ENCODE assay signal across 18 cellular contexts in genomic region chr6:17673543-17674254, GRCh38. TPM values are rescaled to one million over a fixed set of nuclear protein-coding genes. Genes with fewer than 3 reads are reported as not detected.
DNase-seq lines count a peak whose midpoint lies in the region; ATAC-seq, FAIRE-seq and TF ChIP-seq lines count a peak whose summit lies in the region.
"Had no signal": no experiment of that assay in that cellular context is flagged by ENCODE, and none has a peak within 500 bp of the region (broad histone marks: within the 10 kb centered on the region; RNA-seq: fewer than 3 reads in every experiment).

No MANE protein-coding gene starts in this region.

- BruUV-seq in GM12878 (replicated peaks; lab: Mats Ljungman, UMichigan) (no TSS peak), Caco-2 (replicated peaks; lab: Mats Ljungman, UMichigan) (no TSS peak)

- WGBS in GM12878 (ENCODE audit: insufficient coverage, insufficient replicate concordance, low lambda C conversion rate, missing lambda C conversion rate) = 46% methylated on average over 4 of the region's 4 CpGs

- no peak overlapping the region for H3K9ac ChIP-seq in GM12878 (ENCODE audit: control insufficient read depth, insufficient read depth, low read length)

- FAIRE-seq in GM12878 (lab: Jason Lieb, UNC) = no peak
- FAIRE-seq: D721Med, GM18507, urothelium cell line had no signal

- in situ Hi-C loops in GM12878 (cut with MboI) = no loop called here

- TF ChIP-seq RAD21 in GM12878 (IDR thresholded peaks at IDR 0.05; ENCODE audit: insufficient read depth, low read depth, low read length) = no peak

- ATAC-seq in HG03354 (IDR thresholded peaks at IDR 0.05; ENCODE audit: poor library complexity, severe bottlenecking, unreplicated experiment) (peak; percentile 53), GM12878 (peak; percentile 55)
- ATAC-seq in stimulated activated naive CD8-positive, alpha-beta T cell treated with anti-CD3 and anti-CD28 coated beads, Interleukin-15, Interleukin-2, amounts not matched to agents 100 U/mL and 50 U/mL, for 24 hours = peak; percentile 85
- ATAC-seq: left lung had no signal

- no peak for TF ChIP-seq POLR2A in GM12878 (IDR thresholded peaks at IDR 0.05; ENCODE audit: low read depth, low read length)

- TF ChIP-seq CTCF in GM12878 (IDR thresholded peaks at IDR 0.05 in 2 of 3, conservative IDR thresholded peaks at IDR 0.05 in 1 of 3; ENCODE audit: control insufficient read depth in 2 of 3, extremely low read depth in 1 of 3, insufficient read depth in 1 of 3, low read depth in 3 of 3, low read length in 3 of 3) = no peak
- TF ChIP-seq CTCF in Caco-2 (IDR thresholded peaks at IDR 0.05; ENCODE audit: insufficient read depth in 1 of 2, low read depth in 1 of 2, low read length in 1 of 2, severe bottlenecking in 1 of 2, unreplicated experiment in 1 of 2) = no peak

- POLR2A ChIA-PET in GM12878 (lab: Charles Lee) (no interaction called here), Caco-2 (lab: Charles Lee) (no interaction called here)

- no peaks in the 10 kb centered on the region for H3K9me3 Mint-ChIP-seq in activated naive CD4-positive, alpha-beta T cell treated with anti-CD3 and anti-CD28 coated beads, Interleukin-2, amount 10 ng/mL, durations not matched to agents 7 days and 5 days
- H3K9me3 Mint-ChIP-seq in Caco-2 (ENCODE audit: unreplicated experiment) = no peaks in the 10 kb centered on the region
- H3K9me3 Mint-ChIP-seq: activated naive CD4-positive, alpha-beta T cell treated with anti-CD3 and anti-CD28 coated beads, Interleukin-2, amount 50 U/mL, for 24 hours had no signal

- no peak for TF ChIP-seq EP300 in GM12878 (IDR thresholded peaks at IDR 0.05; ENCODE audit: borderline replicate concordance in 1 of 2, control insufficient read depth in 1 of 2, low read depth in 2 of 2, low read length in 2 of 2)

- H3K4me1 Mint-ChIP-seq in activated naive CD4-positive, alpha-beta T cell treated with anti-CD3 and anti-CD28 coated beads, Interleukin-2, amount 10 ng/mL, durations not matched to agents 7 days and 5 days = peaks cover 17% of the 10 kb centered on the region
- peaks cover 9% of the 10 kb centered on the region for H3K4me1 Mint-ChIP-seq in Caco-2 (ENCODE audit: low read depth, unreplicated experiment)

- no peaks in the 10 kb centered on the region for H3K4me1 ChIP-seq in GM12878 (ENCODE audit: control insufficient read depth, insufficient read depth, low read length)
- no peaks in the 10 kb centered on the region for H3K4me1 ChIP-seq in Caco-2

- no peak overlapping the region for H3K4me2 ChIP-seq in GM12878 (ENCODE audit: control insufficient read depth, insufficient read depth)
- H3K4me2 ChIP-seq: smooth muscle cell had no signal

- CTCF ChIA-PET in activated naive CD4-positive, alpha-beta T cell treated with anti-CD3 and anti-CD28 coated beads, Interleukin-2, amount 10 ng/mL, durations not matched to agents 7 days and 5 days (lab: Charles Lee) = no interaction called here
- CTCF ChIA-PET in GM12878 (lab: Yijun Ruan, JAX) (interaction anchor here (0.8 to 1.4 kb wide), 2 partner anchors 28 to 32 kb away, joined by 3 to 5 read pairs; no protein-coding TSS in a partner anchor), Caco-2 (lab: Charles Lee) (no interaction called here)

- SMC1A ChIA-PET in GM12878 (lab: Charles Lee; ENCODE audit: uncharacterized antibody, unreplicated experiment) = interaction anchor here (1.0 kb wide), 1 partner anchor 29 kb away, joined by 3 read pairs; no protein-coding TSS in a partner anchor

- DNase-seq in activated naive CD4-positive, alpha-beta T cell treated with anti-CD3 and anti-CD28 coated beads, Interleukin-2, amount 10 ng/mL, durations not matched to agents 7 days and 5 days = no peak
- DNase-seq in activated naive CD4-positive, alpha-beta T cell treated with anti-CD3 and anti-CD28 coated beads, Interleukin-2, amount 50 U/mL, for 16 hours = no peak
- DNase-seq in GM12878 (ENCODE audit: low read depth, low spot score) = no peak
- DNase-seq in stimulated activated naive CD8-positive, alpha-beta T cell treated with anti-CD3 and anti-CD28 coated beads, Interleukin-15, Interleukin-2, amounts not matched to agents 100 U/mL and 50 U/mL, for 24 hours = no peak
- no peak for DNase-seq in Caco-2
- DNase-seq in T-helper 9 cell = no peak
- no peak for DNase-seq in C1 segment of cervical spinal cord (lab: John Stamatoyannopoulos, UW)
- DNase-seq: Karpas-422, left lung, NCI-H1436 treated with DMSO at 0.1 percent for 48 hours, stomach, T1000 had no signal

- RAD21 ChIA-PET in GM12878 (lab: Charles Lee; ENCODE audit: unreplicated experiment) = no interaction called here

- H3K36me3 Mint-ChIP-seq in activated naive CD4-positive, alpha-beta T cell treated with anti-CD3 and anti-CD28 coated beads, Interleukin-2, amount 10 ng/mL, durations not matched to agents 7 days and 5 days = peaks cover 47% of the 10 kb centered on the region
- peaks cover 73% of the 10 kb centered on the region for H3K36me3 Mint-ChIP-seq in Caco-2 (ENCODE audit: insufficient read depth, unreplicated experiment)

- no peak overlapping the region for H3K4me3 Mint-ChIP-seq in activated naive CD4-positive, alpha-beta T cell treated with anti-CD3 and anti-CD28 coated beads, Interleukin-2, amount 10 ng/mL, durations not matched to agents 7 days and 5 days
- H3K4me3 Mint-ChIP-seq in Caco-2 (ENCODE audit: unreplicated experiment) = no peak overlapping the region
- H3K4me3 Mint-ChIP-seq: activated naive CD4-positive, alpha-beta T cell treated with anti-CD3 and anti-CD28 coated beads, Interleukin-2, amount 50 U/mL, for 24 hours had no signal

- no peak overlapping the region for H2AFZ ChIP-seq in GM12878 (ENCODE audit: control insufficient read depth, low read depth, low read length)

- H3K4me3 ChIP-seq in GM12878 (no peak overlapping the region), Caco-2 (ENCODE audit: low read depth, low read length) (no peak overlapping the region)
- H3K4me3 ChIP-seq: left lung, smooth muscle cell, stomach had no signal

- H3K27me3 ChIP-seq in GM12878 (replicated peaks in 1 of 2; ENCODE audit: control insufficient read depth in 2 of 2, insufficient read depth in 2 of 2, low read length in 1 of 2) (no peaks in the 10 kb centered on the region), Caco-2 (replicated peaks; ENCODE audit: control insufficient read depth, insufficient read depth, low read length) (no peaks in the 10 kb centered on the region)
- H3K27me3 ChIP-seq: left lung, stomach had no signal

- H3K79me2 ChIP-seq in GM12878 (ENCODE audit: control insufficient read depth, insufficient read depth, low read length) = peaks cover 35% of the 10 kb centered on the region

- peaks cover 8% of the 10 kb centered on the region; the same call in 1 of the 2 replicates for H4K20me1 ChIP-seq in GM12878 (ENCODE audit: control insufficient read depth, insufficient read depth)

- peaks cover 5 to 47% of the 10 kb centered on the region in 2 experiments for H3K36me3 ChIP-seq in GM12878 (ENCODE audit: control insufficient read depth in 2 of 2, insufficient read depth in 2 of 2, low read length in 1 of 2)
- peaks cover 8% of the 10 kb centered on the region for H3K36me3 ChIP-seq in Caco-2 (ENCODE audit: control insufficient read depth, insufficient read depth, low read length)

- no peaks in the 10 kb centered on the region for H3K27me3 Mint-ChIP-seq in activated naive CD4-positive, alpha-beta T cell treated with anti-CD3 and anti-CD28 coated beads, Interleukin-2, amount 10 ng/mL, durations not matched to agents 7 days and 5 days
- no peaks in the 10 kb centered on the region for H3K27me3 Mint-ChIP-seq in Caco-2 (ENCODE audit: insufficient read depth, unreplicated experiment)
- H3K27me3 Mint-ChIP-seq: activated naive CD4-positive, alpha-beta T cell treated with anti-CD3 and anti-CD28 coated beads, Interleukin-2, amount 50 U/mL, for 24 hours had no signal

- H3K9me3 ChIP-seq in GM12878 (replicated peaks; ENCODE audit: control insufficient read depth, insufficient read depth, low read length) (no peaks in the 10 kb centered on the region), Caco-2 (no peaks in the 10 kb centered on the region)
- H3K9me3 ChIP-seq: left lung, stomach had no signal

- intact Hi-C loops in GM12878 (cut with micrococcal nuclease; ENCODE audit: unreplicated experiment) (loop anchor here (5.0 kb wide), 1 partner anchor 36 kb away; no protein-coding TSS in a partner anchor), Caco-2 (cut with micrococcal nuclease; ENCODE audit: unreplicated experiment) (no loop called here)

- no peak overlapping the region for H3K27ac ChIP-seq in GM12878 (ENCODE audit: control insufficient read depth, insufficient read depth)
- H3K27ac ChIP-seq: left lung, stomach had no signal

- H3K27ac Mint-ChIP-seq in activated naive CD4-positive, alpha-beta T cell treated with anti-CD3 and anti-CD28 coated beads, Interleukin-2, amount 10 ng/mL, durations not matched to agents 7 days and 5 days = peak overlapping the region; percentile 55
- no peak overlapping the region for H3K27ac Mint-ChIP-seq in Caco-2 (ENCODE audit: unreplicated experiment)
- H3K27ac Mint-ChIP-seq: activated naive CD4-positive, alpha-beta T cell treated with anti-CD3 and anti-CD28 coated beads, Interleukin-2, amount 50 U/mL, for 24 hours had no signal

TF ChIP-seq in GM12878, 131 proteins besides CTCF, POLR2A, EP300 and RAD21 (continues in another document):
- 0 out of 2 replicates have a peak, but pooled peaks have one; percentile 7 for TF ChIP-seq IRF4 (IDR thresholded peaks at IDR 0.05; ENCODE audit: low read depth, low read length)

RNA-seq across cellular contexts. Expression of gene NUP153, which starts 33.0 kb away (rescaled TPM):
- 106 and 107 TPM in 2 replicates for total RNA-seq in GM12878 (2013; cell fraction: nucleolus; rRNA removed)
- total RNA-seq in GM12878 (2014; rRNA removed) (67.1 and 68.1 TPM in 2 replicates), GM12878 (2014; rRNA removed; fragmentation: Illumina TruSeq; extraction: Trizol) (59.4 and 60.7 TPM in 2 replicates), GM12878 (2021) (71.6 and 74.4 TPM in 2 replicates), Caco-2 (2022) (53.9 and 54.4 TPM in 2 replicates)
- polyA plus RNA-seq in GM12878 (2011; ENCODE audit: low read depth) = 17.3 TPM
- polyA plus RNA-seq in GM12878 (2011; rRNA removed) (73.2 and 74.6 TPM in 2 replicates), GM12878 (2014; fragmentation: Illumina TruSeq; extraction: Trizol) (77.7 and 88.7 TPM in 2 replicates), GM12878 (2014; fragmentation: Nextera tagmentation; extraction: Ambion mirVana) (10 to 100 TPM; 13.9 to 19.9 TPM), GM12878 (2014; rRNA removed) (50.0 and 51.6 TPM in 2 replicates), GM12878 (2016; fragmentation: Nextera tagmentation; extraction: Ambion mirVana) (10 to 100 TPM; 34.2 to 40.0 TPM)
- polyA plus RNA-seq in GM12878 (2011; cell fraction: cytosol; rRNA removed) = 52.3 and 54.1 TPM in 2 replicates
- polyA plus RNA-seq in GM12878 (2011; cell fraction: nucleus; rRNA removed) = 51.8 and 55.2 TPM in 2 replicates
- polyA plus RNA-seq in GM12878 (2012) = 21.0 and 29.8 TPM in 2 replicates
- 76.4 and 88.6 TPM in 2 replicates for polyA minus RNA-seq in GM12878 (2011; rRNA and poly(A)+ RNA removed)
- 29.5 and 40.3 TPM in 2 replicates for polyA minus RNA-seq in GM12878 (2011; cell fraction: cytosol; rRNA and poly(A)+ RNA removed)
- 28.2 and 40.7 TPM in 2 replicates for polyA minus RNA-seq in GM12878 (2011; cell fraction: nucleus; rRNA and poly(A)+ RNA removed)
